Comparison of ENCODE assay signal across 34 cellular contexts in the genomic region with DNA sequence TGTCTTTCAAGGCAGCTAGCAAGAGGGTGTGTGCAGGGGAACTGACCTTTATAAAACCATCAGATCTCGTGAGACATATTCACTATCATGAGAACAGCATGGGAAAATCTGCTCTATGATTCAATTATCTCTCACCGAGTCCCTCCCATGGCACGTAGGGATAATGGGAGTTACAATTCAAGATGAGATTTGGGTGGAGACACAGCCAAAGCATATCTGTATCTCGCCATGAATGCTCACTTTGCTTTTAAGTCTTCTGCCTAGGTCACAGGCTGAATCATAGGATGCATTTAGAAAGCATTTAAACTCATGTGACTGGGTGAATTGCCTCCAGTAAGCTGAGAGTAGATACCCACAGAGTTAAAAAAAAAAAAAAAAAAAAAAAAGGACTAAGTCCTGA.
"Had no signal": no experiment of that assay in that cellular context is flagged by ENCODE, and none has a peak within 500 bp of the region (broad histone marks: within the 10 kb centered on the region; RNA-seq: fewer than 3 reads in every experiment).

No MANE protein-coding gene starts in this region.

- H3K27me3 Mint-ChIP-seq: activated CD4-positive, alpha-beta memory T cell treated with anti-CD3 and anti-CD28 coated beads for 36 hours; activated CD4-positive, alpha-beta T cell treated with anti-CD3 and anti-CD28 coated beads for 36 hours; activated CD4-positive, alpha-beta T cell treated with anti-CD3 and anti-CD28 coated beads, Interleukin-2, amount 10 ng/mL, durations not matched to agents 24 days and 14 days; activated CD8-positive, alpha-beta memory T cell treated with anti-CD3 and anti-CD28 coated beads, Interleukin-2, amount 10 ng/mL, durations not matched to agents 7 days and 5 days; activated naive CD4-positive, alpha-beta T cell treated with anti-CD3 and anti-CD28 coated beads, Interleukin-2, amount 50 U/mL, for 24 hours; activated naive CD8-positive, alpha-beta T cell treated with anti-CD3 and anti-CD28 coated beads for 36 hours; activated naive CD8-positive, alpha-beta T cell treated with anti-CD3 and anti-CD28 coated beads, Interleukin-2, amount 50 U/mL, for 24 hours; brain; dendritic cell treated with granulocyte-macrophage colony-stimulating factor and Interleukin-4, amounts not matched to agents 40 ng/mL and 50 ng/mL, for 4 days; T-helper 17 cell had no signal

- DNase-seq: activated CD4-positive, alpha-beta memory T cell treated with anti-CD3 and anti-CD28 coated beads for 36 hours; activated CD4-positive, alpha-beta T cell treated with anti-CD3 and anti-CD28 coated beads for 36 hours; activated CD4-positive, alpha-beta T cell treated with anti-CD3 and anti-CD28 coated beads, Interleukin-2, amount 10 ng/mL, durations not matched to agents 24 days and 14 days; activated CD4-positive, CD25-positive, alpha-beta regulatory T cell; activated CD4-positive, CD25-positive, alpha-beta regulatory T cell treated with anti-CD3 and anti-CD28 coated beads, Interleukin-2, amount 50 U/mL, for 72 hours; activated CD8-positive, alpha-beta memory T cell treated with anti-CD3 and anti-CD28 coated beads, Interleukin-2, amount 10 ng/mL, durations not matched to agents 7 days and 5 days; activated CD8-positive, alpha-beta memory T cell treated with anti-CD3 and anti-CD28 coated beads, Interleukin-2, amount 50 U/mL, for 4 hours; activated CD8-positive, alpha-beta T cell treated with anti-CD3 and anti-CD28 coated beads, Interleukin-2, amount 10 ng/mL, durations not matched to agents 7 days and 5 days; activated effector memory CD4-positive, alpha-beta T cell treated with anti-CD3 and anti-CD28 coated beads, Interleukin-2, amount 50 U/mL, for 16 hours; activated naive CD4-positive, alpha-beta T cell treated with anti-CD3 and anti-CD28 coated beads for 36 hours; activated naive CD8-positive, alpha-beta T cell treated with anti-CD3 and anti-CD28 coated beads for 36 hours; activated naive CD8-positive, alpha-beta T cell treated with anti-CD3 and anti-CD28 coated beads, Interleukin-2, amount 50 U/mL, for 24 hours; activated T-cell treated with anti-CD3 and anti-CD28 coated beads, Interleukin-2, amount 50 U/mL, for 1 hour; activated T-cell treated with anti-CD3 and anti-CD28 coated beads, Interleukin-2, amount 50 U/mL, for 48 hours; adrenal gland; central memory CD4-positive, alpha-beta T cell; cerebellar nuclear complex; dorsolateral prefrontal cortex; effector memory CD4-positive, alpha-beta T cell; endodermal cell; foreskin keratinocyte; heart right ventricle; T-helper 1 cell; T-helper 17 cell; T1000; WERI-Rb-1 had no signal

- H3K9me3 Mint-ChIP-seq: activated naive CD4-positive, alpha-beta T cell treated with anti-CD3 and anti-CD28 coated beads, Interleukin-2, amount 50 U/mL, for 24 hours had no signal

- H3K4me3 Mint-ChIP-seq: activated CD4-positive, alpha-beta memory T cell treated with anti-CD3 and anti-CD28 coated beads for 36 hours; activated CD4-positive, alpha-beta T cell treated with anti-CD3 and anti-CD28 coated beads for 36 hours; activated CD4-positive, alpha-beta T cell treated with anti-CD3 and anti-CD28 coated beads, Interleukin-2, amount 10 ng/mL, durations not matched to agents 24 days and 14 days; activated CD8-positive, alpha-beta memory T cell treated with anti-CD3 and anti-CD28 coated beads, Interleukin-2, amount 10 ng/mL, durations not matched to agents 7 days and 5 days; activated CD8-positive, alpha-beta T cell treated with anti-CD3 and anti-CD28 coated beads, Interleukin-2, amount 10 ng/mL, durations not matched to agents 7 days and 5 days; activated naive CD4-positive, alpha-beta T cell treated with anti-CD3 and anti-CD28 coated beads for 36 hours; activated naive CD4-positive, alpha-beta T cell treated with anti-CD3 and anti-CD28 coated beads, Interleukin-2, amount 50 U/mL, for 24 hours; activated naive CD8-positive, alpha-beta T cell treated with anti-CD3 and anti-CD28 coated beads for 36 hours; activated naive CD8-positive, alpha-beta T cell treated with anti-CD3 and anti-CD28 coated beads, Interleukin-2, amount 50 U/mL, for 24 hours; activated T-helper 1 cell treated with anti-CD3 and anti-CD28 coated beads, Interleukin-12 subunit alpha, Interleukin-12 subunit beta, Interleukin-2, Interleukin-4 antibody, amounts not matched to agents 30 ng/mL and 10 ng/mL and 1 ng/mL, durations not matched to agents 14 hours and 24 hours and 36 hours; brain; dendritic cell treated with granulocyte-macrophage colony-stimulating factor and Interleukin-4, amounts not matched to agents 40 ng/mL and 50 ng/mL, for 4 days; endodermal cell; T-helper 17 cell; T-helper 2 cell treated with Interferon-gamma antibody and Interleukin-4, amounts not matched to agents 5 μg/mL and 100 μg/mL, for 36 hours had no signal

- H3K36me3 Mint-ChIP-seq: activated CD4-positive, alpha-beta memory T cell treated with anti-CD3 and anti-CD28 coated beads for 36 hours; activated CD8-positive, alpha-beta memory T cell treated with anti-CD3 and anti-CD28 coated beads, Interleukin-2, amount 10 ng/mL, durations not matched to agents 7 days and 5 days; activated naive CD4-positive, alpha-beta T cell treated with anti-CD3 and anti-CD28 coated beads, Interleukin-2, amount 50 U/mL, for 24 hours; activated naive CD8-positive, alpha-beta T cell treated with anti-CD3 and anti-CD28 coated beads for 36 hours; brain had no signal

- ATAC-seq: activated CD4-positive, alpha-beta T cell treated with anti-CD3 and anti-CD28 coated beads for 36 hours; activated CD8-positive, alpha-beta memory T cell treated with anti-CD3 and anti-CD28 coated beads, Interleukin-2, amount 10 ng/mL, durations not matched to agents 7 days and 5 days; activated CD8-positive, alpha-beta T cell treated with anti-CD3 and anti-CD28 coated beads, Interleukin-2, amount 10 ng/mL, durations not matched to agents 7 days and 5 days; activated naive CD8-positive, alpha-beta T cell treated with anti-CD3 and anti-CD28 coated beads, Interleukin-2, amount 50 U/mL, for 24 hours; esophagus mucosa; foreskin keratinocyte; gastroesophageal sphincter; heart right ventricle; T-helper 17 cell had no signal

- H3K4me1 Mint-ChIP-seq: activated CD4-positive, alpha-beta T cell treated with anti-CD3 and anti-CD28 coated beads for 36 hours; activated CD4-positive, alpha-beta T cell treated with anti-CD3 and anti-CD28 coated beads, Interleukin-2, amount 10 ng/mL, durations not matched to agents 24 days and 14 days; activated CD8-positive, alpha-beta memory T cell treated with anti-CD3 and anti-CD28 coated beads, Interleukin-2, amount 10 ng/mL, durations not matched to agents 7 days and 5 days; activated naive CD4-positive, alpha-beta T cell treated with anti-CD3 and anti-CD28 coated beads, Interleukin-2, amount 50 U/mL, for 24 hours; activated naive CD8-positive, alpha-beta T cell treated with anti-CD3 and anti-CD28 coated beads for 36 hours; activated naive CD8-positive, alpha-beta T cell treated with anti-CD3 and anti-CD28 coated beads, Interleukin-2, amount 50 U/mL, for 24 hours; brain; T-helper 17 cell had no signal

- H3K27ac Mint-ChIP-seq: activated CD4-positive, alpha-beta memory T cell treated with anti-CD3 and anti-CD28 coated beads for 36 hours; activated CD4-positive, alpha-beta T cell treated with anti-CD3 and anti-CD28 coated beads for 36 hours; activated CD4-positive, alpha-beta T cell treated with anti-CD3 and anti-CD28 coated beads, Interleukin-2, amount 10 ng/mL, durations not matched to agents 24 days and 14 days; activated CD8-positive, alpha-beta memory T cell treated with anti-CD3 and anti-CD28 coated beads, Interleukin-2, amount 10 ng/mL, durations not matched to agents 7 days and 5 days; activated CD8-positive, alpha-beta T cell treated with anti-CD3 and anti-CD28 coated beads, Interleukin-2, amount 10 ng/mL, durations not matched to agents 7 days and 5 days; activated naive CD4-positive, alpha-beta T cell treated with anti-CD3 and anti-CD28 coated beads for 36 hours; activated naive CD4-positive, alpha-beta T cell treated with anti-CD3 and anti-CD28 coated beads, Interleukin-2, amount 50 U/mL, for 24 hours; activated naive CD8-positive, alpha-beta T cell treated with anti-CD3 and anti-CD28 coated beads for 36 hours; activated naive CD8-positive, alpha-beta T cell treated with anti-CD3 and anti-CD28 coated beads, Interleukin-2, amount 50 U/mL, for 24 hours; activated T-helper 1 cell treated with anti-CD3 and anti-CD28 coated beads, Interleukin-12 subunit alpha, Interleukin-12 subunit beta, Interleukin-2, Interleukin-4 antibody, amounts not matched to agents 30 ng/mL and 10 ng/mL and 1 ng/mL, durations not matched to agents 14 hours and 24 hours and 36 hours; activated T-helper 2 cell treated with anti-CD3 and anti-CD28 coated beads, Interferon-gamma antibody, Interleukin-2, Interleukin-4, amounts not matched to agents 10 μg/mL and 5 μg/mL and 100 μg/mL, durations not matched to agents 14 hours and 24 hours and 36 hours; brain; dendritic cell treated with granulocyte-macrophage colony-stimulating factor and Interleukin-4, amounts not matched to agents 40 ng/mL and 50 ng/mL, for 4 days; endodermal cell; T-helper 17 cell; T-helper 2 cell treated with Interferon-gamma antibody and Interleukin-4, amounts not matched to agents 5 μg/mL and 100 μg/mL, for 36 hours had no signal
